8 cellular contexts compared by ENCODE assay signal in the genomic region with DNA sequence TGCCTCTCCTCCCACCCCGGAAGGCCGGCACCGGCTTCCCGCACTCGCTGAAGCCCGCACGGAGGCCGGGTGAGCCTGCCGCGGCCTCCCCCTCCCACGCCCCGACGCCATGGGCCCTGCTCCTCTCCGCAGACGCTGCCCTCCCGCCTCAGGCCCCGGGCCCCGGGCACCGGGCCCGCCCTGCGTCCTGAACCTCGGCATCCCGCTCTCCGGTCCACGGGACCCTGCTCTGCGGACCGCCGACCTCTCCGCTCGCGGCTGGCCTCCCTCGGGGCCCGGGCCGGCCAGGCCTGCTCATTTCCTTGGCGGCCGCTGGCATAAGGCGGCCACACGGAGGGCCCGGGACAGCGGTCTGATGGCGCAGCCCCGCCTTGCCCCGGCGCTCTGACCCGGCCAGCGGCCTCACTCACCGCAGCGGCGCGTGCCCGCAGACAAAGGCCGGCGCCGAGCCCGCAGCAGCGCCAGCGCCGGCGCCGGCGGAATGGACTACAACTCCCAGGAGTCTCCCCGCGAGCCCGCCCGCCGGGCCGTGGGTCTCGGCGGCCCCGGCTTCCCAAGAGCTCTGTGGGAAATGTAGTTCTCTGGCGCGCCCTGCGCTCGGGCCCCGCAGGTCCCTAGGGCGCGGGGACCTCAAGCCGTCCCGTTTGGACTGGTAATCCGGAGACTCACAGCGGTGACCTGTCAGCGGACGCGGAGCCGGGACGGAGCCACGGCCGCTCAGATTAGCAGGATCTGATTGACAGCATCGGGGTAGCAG. TPM values are rescaled to one million over a fixed set of nuclear protein-coding genes. Genes with fewer than 3 reads are reported as not detected.
DNase-seq lines count a peak whose midpoint lies in the region; ATAC-seq and TF ChIP-seq lines count a peak whose summit lies in the region.

TSS of gene ZNF32 (minus strand) at position 490 of the 757 bp plus-strand sequence. CDS start 2,748 bp downstream, outside the sequence.

- intact Hi-C loops in activated CD4-positive, alpha-beta T cell treated with anti-CD3 and anti-CD28 coated beads, Interleukin-2, amount 10 ng/mL, durations not matched to agents 24 days and 14 days (cut with micrococcal nuclease) = loop anchor here (1.0 to 2.0 kb wide), 2 partner anchors 42 to 54 kb away; partner anchors contain the start of gene ZNF485
- intact Hi-C loops in colonic mucosa (cut with DNase I) = no loop called here

- H3K27me3 ChIP-seq in colonic mucosa = no peaks in the 10 kb centered on the region

- peaks cover 40% of the 10 kb centered on the region for H3K36me3 Mint-ChIP-seq in activated CD4-positive, alpha-beta T cell treated with anti-CD3 and anti-CD28 coated beads, Interleukin-2, amount 10 ng/mL, durations not matched to agents 24 days and 14 days (ENCODE audit: low read depth)

- H3K9me3 Mint-ChIP-seq in activated CD4-positive, alpha-beta T cell treated with anti-CD3 and anti-CD28 coated beads, Interleukin-2, amount 10 ng/mL, durations not matched to agents 24 days and 14 days = peaks cover 16% of the 10 kb centered on the region

- no peaks in the 10 kb centered on the region for H3K4me1 ChIP-seq in colonic mucosa

- H3K4me3 ChIP-seq in AG09309 (ENCODE audit: control insufficient read depth, low read depth, low read length) (peak within 1 kb of the TSS; percentile 58), colonic mucosa (peak within 1 kb of the TSS; percentile 96)

- peak within 1 kb of the TSS; percentile 89 for H3K27ac Mint-ChIP-seq in activated CD4-positive, alpha-beta T cell treated with anti-CD3 and anti-CD28 coated beads, Interleukin-2, amount 10 ng/mL, durations not matched to agents 24 days and 14 days

- H3K4me3 Mint-ChIP-seq in activated CD4-positive, alpha-beta T cell treated with anti-CD3 and anti-CD28 coated beads, Interleukin-2, amount 10 ng/mL, durations not matched to agents 24 days and 14 days = peak within 1 kb of the TSS; percentile 91

- H3K9ac ChIP-seq in colonic mucosa (ENCODE audit: low read depth in 2 of 2, low read length in 2 of 2) = peak within 1 kb of the TSS; percentile 74 to 97

- H3K9me3 ChIP-seq in colonic mucosa = no peaks in the 10 kb centered on the region

- no peak for TF ChIP-seq CTCF in AG09309 (IDR thresholded peaks at IDR 0.05; ENCODE audit: control insufficient read depth, insufficient read depth, low read depth, low read length, missing control alignments)
- TF ChIP-seq CTCF in colonic mucosa (IDR thresholded peaks at IDR 0.05) = no peak

- H3K27ac ChIP-seq in colonic mucosa = peak within 1 kb of the TSS; percentile 47

- DNase-seq in AG09309 (ENCODE audit: low read depth) (peak; percentile 52), NCI-H345 treated with DMSO at 0.1 percent for 48 hours (lab: John Stamatoyannopoulos, UW; ENCODE audit: unreplicated experiment) (peak; percentile 56), colonic mucosa (peak; percentile 81), left kidney (ENCODE audit: low read depth, low spot score) (peak; percentile 96)
- DNase-seq in activated CD4-positive, alpha-beta T cell treated with anti-CD3 and anti-CD28 coated beads, Interleukin-2, amount 10 ng/mL, durations not matched to agents 24 days and 14 days = peak; percentile 95
- DNase-seq in stimulated activated CD4-positive, alpha-beta T cell treated with anti-CD3 and anti-CD28 coated beads, Interleukin-1b, Interleukin-23, amount 100 ng/mL, for 4 hours (ENCODE audit: low read depth in 2 of 2) = peak; percentile 74 to 78

- H3K27me3 Mint-ChIP-seq in activated CD4-positive, alpha-beta T cell treated with anti-CD3 and anti-CD28 coated beads, Interleukin-2, amount 10 ng/mL, durations not matched to agents 24 days and 14 days = peaks cover 12% of the 10 kb centered on the region

- peak; percentile 98 for ATAC-seq in GM18870 (IDR thresholded peaks at IDR 0.05; ENCODE audit: unreplicated experiment)
- peak; percentile 99 for ATAC-seq in HG03103 (IDR thresholded peaks at IDR 0.05; ENCODE audit: low read depth, unreplicated experiment)

- peaks cover 6% of the 10 kb centered on the region for H3K4me1 Mint-ChIP-seq in activated CD4-positive, alpha-beta T cell treated with anti-CD3 and anti-CD28 coated beads, Interleukin-2, amount 10 ng/mL, durations not matched to agents 24 days and 14 days

- peaks cover 15% of the 10 kb centered on the region for H3K36me3 ChIP-seq in colonic mucosa

RNA-seq across cellular contexts. Expression of gene ZNF32, which starts in this region (rescaled TPM):
- 14.9 and 15.2 TPM in 2 replicates for total RNA-seq in activated CD4-positive, alpha-beta T cell treated with anti-CD3 and anti-CD28 coated beads, Interleukin-2, amount 10 ng/mL, durations not matched to agents 24 days and 14 days
- 10 to 100 TPM; 15.7 to 17.7 TPM for total RNA-seq in colonic mucosa

Comparison
In these comparisons a context has a peak if more than half of its experiments do, and no peak if none do; other contexts are left out.
1. Peak in every context shown above with its lines: DNase-seq, ATAC-seq, H3K4me3 ChIP-seq and H3K27ac ChIP-seq.